Comparison of ENCODE assay signal across 11 cellular contexts in the genomic region with DNA sequence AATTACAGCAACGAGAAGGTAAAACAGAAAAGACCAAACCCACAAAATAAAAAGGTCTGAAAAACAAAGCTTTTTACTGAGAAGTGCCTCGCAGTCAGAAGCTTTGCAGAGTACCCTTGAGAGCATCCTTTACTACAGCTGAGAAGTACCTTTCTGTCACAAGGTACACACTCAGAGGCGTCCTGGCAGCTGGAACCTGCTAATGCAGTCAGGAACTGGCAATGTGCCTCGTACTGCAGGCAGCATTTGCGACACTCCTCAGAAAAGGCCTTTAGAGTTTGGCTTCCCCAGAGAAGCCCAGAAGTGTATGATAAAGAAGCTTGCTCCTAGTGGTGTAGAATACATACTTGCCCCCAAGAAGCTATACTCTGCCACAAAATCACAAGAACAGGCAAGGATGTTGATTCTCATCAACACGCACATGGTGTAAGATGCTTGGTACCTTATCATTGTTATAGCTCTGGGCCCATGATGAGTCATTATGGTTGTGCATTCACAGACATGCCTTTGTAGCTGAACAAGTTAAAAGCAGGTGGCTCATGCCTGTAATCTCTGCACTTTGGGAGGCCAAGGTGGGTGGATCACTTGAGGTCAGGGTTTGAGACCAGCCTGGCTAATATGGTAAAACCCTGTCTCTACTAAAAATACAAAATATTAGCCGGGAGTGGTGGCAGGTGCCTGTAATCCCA. TPM values are rescaled to one million over a fixed set of nuclear protein-coding genes. Genes with fewer than 3 reads are reported as not detected.
DNase-seq lines count a peak whose midpoint lies in the region; ATAC-seq lines count a peak whose summit lies in the region.
"Had no signal": no experiment of that assay in that cellular context is flagged by ENCODE, and none has a peak within 500 bp of the region (broad histone marks: within the 10 kb centered on the region; RNA-seq: fewer than 3 reads in every experiment).

No MANE protein-coding gene starts in this region.

- peaks cover under 1% of the 10 kb centered on the region for H3K9me3 Mint-ChIP-seq in activated CD4-positive, alpha-beta T cell treated with anti-CD3 and anti-CD28 coated beads for 36 hours (ENCODE audit: low read depth)
- H3K9me3 Mint-ChIP-seq in stimulated activated effector memory CD8-positive, alpha-beta T cell treated with anti-CD3 and anti-CD28 coated beads, Interleukin-12 subunit alpha, Interleukin-12 subunit beta, amount 100 ng/mL, for 72 hours, result no peaks in the 10 kb centered on the region

- H3K4me1 Mint-ChIP-seq in activated CD4-positive, alpha-beta T cell treated with anti-CD3 and anti-CD28 coated beads for 36 hours, result peaks cover 36% of the 10 kb centered on the region
- H3K4me1 Mint-ChIP-seq in stimulated activated effector memory CD8-positive, alpha-beta T cell treated with anti-CD3 and anti-CD28 coated beads, Interleukin-12 subunit alpha, Interleukin-12 subunit beta, amount 100 ng/mL, for 72 hours, result peaks cover 31% of the 10 kb centered on the region

- intact Hi-C loops in activated CD4-positive, alpha-beta T cell treated with anti-CD3 and anti-CD28 coated beads for 36 hours (cut with DNase I, micrococcal nuclease), result no loop called here

- peak overlapping the region; percentile 92 for H3K27ac ChIP-seq in epithelial cell of prostate

- peak overlapping the region; percentile 93 for H3K4me3 Mint-ChIP-seq in activated CD4-positive, alpha-beta T cell treated with anti-CD3 and anti-CD28 coated beads for 36 hours
- H3K4me3 Mint-ChIP-seq in stimulated activated effector memory CD8-positive, alpha-beta T cell treated with anti-CD3 and anti-CD28 coated beads, Interleukin-12 subunit alpha, Interleukin-12 subunit beta, amount 100 ng/mL, for 72 hours, result peak overlapping the region; percentile 94

- DNase-seq in activated CD4-positive, alpha-beta T cell treated with anti-CD3 and anti-CD28 coated beads for 36 hours, result no peak
- no peak for DNase-seq in activated CD4-positive, alpha-beta T cell treated with anti-CD3 and anti-CD28 coated beads, Interleukin-2, amount 50 U/mL, for 1 hour
- peak; percentile 57 for DNase-seq in OCI-M1 (lab: John Stamatoyannopoulos, UW)
- peak; percentile 70 for DNase-seq in epithelial cell of prostate (ENCODE audit: low read depth, low spot score)
- no peak for DNase-seq in stimulated activated effector memory CD8-positive, alpha-beta T cell treated with anti-CD3 and anti-CD28 coated beads, Interleukin-12 subunit alpha, Interleukin-12 subunit beta, amount 100 ng/mL, for 72 hours (ENCODE audit: low spot score in 2 of 2)
- DNase-seq in NOMO-1 (lab: John Stamatoyannopoulos, UW; ENCODE audit: unreplicated experiment in 2 of 2), result no peak
- DNase-seq in NCI-H1048 (lab: John Stamatoyannopoulos, UW), result no peak
- no peak for DNase-seq in NCI-H146 (lab: John Stamatoyannopoulos, UW)
- DNase-seq: amygdala had no signal

- ATAC-seq in activated CD4-positive, alpha-beta T cell treated with anti-CD3 and anti-CD28 coated beads for 36 hours, result no peak
- no peak for ATAC-seq in stimulated activated effector memory CD8-positive, alpha-beta T cell treated with anti-CD3 and anti-CD28 coated beads, Interleukin-12 subunit alpha, Interleukin-12 subunit beta, amount 100 ng/mL, for 72 hours

- CTCF ChIA-PET in activated CD4-positive, alpha-beta T cell treated with anti-CD3 and anti-CD28 coated beads for 36 hours (lab: Charles Lee), result interaction anchor here (0.6 to 1.6 kb wide), 2 partner anchors 13 to 101 kb away, joined by 3 to 4 read pairs; no protein-coding TSS in a partner anchor

- POLR2A ChIA-PET in activated CD4-positive, alpha-beta T cell treated with anti-CD3 and anti-CD28 coated beads for 36 hours (lab: Charles Lee), result interaction anchor here (1.2 to 1.4 kb wide), 2 partner anchors 53 to 55 kb away, joined by 3 to 4 read pairs; a partner anchor contains a TSS

- H3K27me3 Mint-ChIP-seq in activated CD4-positive, alpha-beta T cell treated with anti-CD3 and anti-CD28 coated beads for 36 hours, result no peaks in the 10 kb centered on the region

- H3K27ac Mint-ChIP-seq in activated CD4-positive, alpha-beta T cell treated with anti-CD3 and anti-CD28 coated beads for 36 hours, result no peak overlapping the region
- H3K27ac Mint-ChIP-seq in stimulated activated effector memory CD8-positive, alpha-beta T cell treated with anti-CD3 and anti-CD28 coated beads, Interleukin-12 subunit alpha, Interleukin-12 subunit beta, amount 100 ng/mL, for 72 hours, result no peak overlapping the region

- H3K36me3 Mint-ChIP-seq in activated CD4-positive, alpha-beta T cell treated with anti-CD3 and anti-CD28 coated beads for 36 hours (ENCODE audit: low read depth), result peaks cover 30% of the 10 kb centered on the region
- H3K36me3 Mint-ChIP-seq in stimulated activated effector memory CD8-positive, alpha-beta T cell treated with anti-CD3 and anti-CD28 coated beads, Interleukin-12 subunit alpha, Interleukin-12 subunit beta, amount 100 ng/mL, for 72 hours, result peaks cover 33% of the 10 kb centered on the region

RNA-seq across cellular contexts. Expression of a gene that starts 2.0 kb away (rescaled TPM):
- 100 to 1,000 TPM; 109 to 116 TPM for total RNA-seq in activated CD4-positive, alpha-beta T cell treated with anti-CD3 and anti-CD28 coated beads for 36 hours

RNA-seq across cellular contexts. Expression of a gene that starts 39.4 kb away (rescaled TPM):
- not detected for total RNA-seq in activated CD4-positive, alpha-beta T cell treated with anti-CD3 and anti-CD28 coated beads for 36 hours
- total RNA-seq: liver, NCI-H460 had no signal

RNA-seq across cellular contexts. Expression of a gene that starts 54.8 kb away (rescaled TPM):
- 10 to 100 TPM; 88.2 to 97.5 TPM for total RNA-seq in activated CD4-positive, alpha-beta T cell treated with anti-CD3 and anti-CD28 coated beads for 36 hours

Comparison
In these comparisons a context has a peak if more than half of its experiments do, and no peak if none do; other contexts are left out.
1. DNase-seq: peak in OCI-M1 (single experiment) and epithelial cell of prostate (single experiment); none in activated CD4-positive, alpha-beta T cell treated with anti-CD3 and anti-CD28 coated beads for 36 hours (single experiment), activated CD4-positive, alpha-beta T cell treated with anti-CD3 and anti-CD28 coated beads, Interleukin-2, amount 50 U/mL, for 1 hour (single experiment), stimulated activated effector memory CD8-positive, alpha-beta T cell treated with anti-CD3 and anti-CD28 coated beads, Interleukin-12 subunit alpha, Interleukin-12 subunit beta, amount 100 ng/mL, for 72 hours (0 of 2), NOMO-1 (0 of 2), NCI-H1048 (single experiment) and NCI-H146 (single experiment).